In the genomic region with DNA sequence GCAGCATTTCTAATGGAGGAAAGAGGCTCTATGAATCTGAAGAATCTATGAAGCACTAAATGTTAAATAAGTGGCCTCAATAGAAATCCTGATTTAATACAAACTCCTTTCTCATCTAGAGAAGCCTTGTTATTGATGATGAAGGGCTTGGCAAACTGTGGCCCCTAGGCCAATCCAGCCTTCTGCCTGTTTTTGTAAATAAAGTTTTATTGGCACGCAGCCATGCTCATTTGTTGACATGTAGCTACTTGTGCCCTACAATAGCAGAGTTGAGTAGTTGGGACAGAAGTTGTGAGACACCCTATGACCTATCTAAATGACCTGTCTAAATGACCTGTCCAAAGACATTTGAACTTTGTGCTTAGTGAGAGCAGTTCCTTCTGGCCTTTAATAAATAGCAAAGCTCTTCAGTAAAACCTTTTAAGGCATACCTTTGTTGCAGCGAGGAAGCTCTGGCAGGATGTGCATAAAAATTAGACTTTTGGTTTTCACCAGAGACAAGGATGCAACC, we compare ENCODE assay signal across 19 cellular contexts.
A peak's percentile ranks its signal among the peaks of the same experiment; 100 is the strongest.
DNase-seq lines count a peak whose midpoint lies in the region; ATAC-seq and TF ChIP-seq lines count a peak whose summit lies in the region.
"Had no signal": no experiment of that assay in that cellular context is flagged by ENCODE, and none has a peak within 500 bp of the region (broad histone marks: within the 10 kb centered on the region; RNA-seq: fewer than 3 reads in every experiment).

No MANE protein-coding gene starts in this region.

- 66% methylated on average over 2 of the region's 2 CpGs for WGBS in liver
- WGBS in psoas muscle, 3 donors: 91 to 95% (median 92%) methylated on average over 2 of the region's 2 CpGs
- WGBS in thyroid gland, 2 donors: 91 to 96% methylated on average over 2 of the region's 2 CpGs

- no peaks in the 10 kb centered on the region for H3K9me3 Mint-ChIP-seq in type B pancreatic cell
- H3K9me3 Mint-ChIP-seq: CD8-positive, alpha-beta T cell had no signal

- no peaks in the 10 kb centered on the region for H3K27me3 Mint-ChIP-seq in type B pancreatic cell
- H3K27me3 Mint-ChIP-seq: CD4-positive, CD25-positive, alpha-beta regulatory T cell had no signal

- H3K9me3 ChIP-seq in liver (ENCODE audit: control insufficient read depth in 4 of 4, low read length in 3 of 4) (no peaks in the 10 kb centered on the region), psoas muscle (no peaks in the 10 kb centered on the region), thyroid gland (no peaks in the 10 kb centered on the region)
- H3K9me3 ChIP-seq: BLaER1, Caco-2, HAP-1 had no signal

- no peaks in the 10 kb centered on the region for H3K36me3 Mint-ChIP-seq in type B pancreatic cell
- H3K36me3 Mint-ChIP-seq: CD4-positive, CD25-positive, alpha-beta regulatory T cell; CD8-positive, alpha-beta T cell had no signal

- ATAC-seq in psoas muscle: no peak
- ATAC-seq: CD8-positive, alpha-beta T cell had no signal

- no peak for TF ChIP-seq RAD21 in liver (IDR thresholded peaks at IDR 0.05)

- no peak overlapping the region for H3K27ac ChIP-seq in liver (ENCODE audit: low read depth in 1 of 2, low read length in 2 of 2)
- H3K27ac ChIP-seq in psoas muscle: no peak overlapping the region
- no peak overlapping the region for H3K27ac ChIP-seq in thyroid gland
- H3K27ac ChIP-seq: 22Rv1, BLaER1, C4-2B had no signal

- H3K27me3 ChIP-seq in liver (ENCODE audit: control insufficient read depth in 4 of 4, insufficient read depth in 4 of 4, low read length in 3 of 4) (no peaks in the 10 kb centered on the region), psoas muscle (ENCODE audit: insufficient read depth in 3 of 3, low read length in 2 of 3) (no peaks in the 10 kb centered on the region), thyroid gland (no peaks in the 10 kb centered on the region)
- H3K27me3 ChIP-seq: BLaER1 had no signal

- H3K36me3 ChIP-seq in liver (ENCODE audit: control insufficient read depth in 4 of 4, insufficient read depth in 3 of 4, low read depth in 1 of 4, low read length in 3 of 4) (no peaks in the 10 kb centered on the region), psoas muscle (ENCODE audit: insufficient read depth in 1 of 2, low read depth in 1 of 2) (no peaks in the 10 kb centered on the region), thyroid gland (no peaks in the 10 kb centered on the region)
- H3K36me3 ChIP-seq: BLaER1, HAP-1 had no signal

- peak; percentile 7 for DNase-seq in NCI-H510A treated with DMSO at 0.1 percent for 48 hours (lab: John Stamatoyannopoulos, UW)
- no peak for DNase-seq in NCI-H510A (lab: John Stamatoyannopoulos, UW)
- DNase-seq in dedifferentiated amniotic fluid mesenchymal stem cell (ENCODE audit: extremely low spot score): peak; percentile 11
- no peak for DNase-seq in psoas muscle
- DNase-seq in thyroid gland: no peak
- no peak for DNase-seq in type B pancreatic cell (ENCODE audit: extremely low spot score, unreplicated experiment)
- DNase-seq: Caco-2; CD4-positive, CD25-positive, alpha-beta regulatory T cell; CD8-positive, alpha-beta T cell; DMS153; DND-41; GOT3; HFFc6 had no signal

- intact Hi-C loops in psoas muscle (cut with DNase I) (no loop called here), thyroid gland (cut with DNase I) (no loop called here)

- H3K4me3 ChIP-seq in liver (ENCODE audit: low read depth in 1 of 3, low read length in 3 of 3) (no peak overlapping the region), psoas muscle (no peak overlapping the region), thyroid gland (replicated peaks in 1 of 3) (no peak overlapping the region)
- H3K4me3 ChIP-seq: BLaER1, HAP-1 had no signal

- TF ChIP-seq CTCF in liver (IDR thresholded peaks at IDR 0.05; ENCODE audit: low read depth, low read length, missing input control) (no peak), psoas muscle (IDR thresholded peaks at IDR 0.05) (no peak), thyroid gland (IDR thresholded peaks at IDR 0.05) (no peak), type B pancreatic cell (conservative IDR thresholded peaks at IDR 0.05) (no peak)

- H3K9ac ChIP-seq in liver (ENCODE audit: low read depth in 1 of 2, low read length in 2 of 2): no peak overlapping the region
- H3K9ac ChIP-seq: BLaER1 had no signal

- H3K27ac Mint-ChIP-seq in type B pancreatic cell: no peak overlapping the region
- H3K27ac Mint-ChIP-seq: B cell; CD4-positive, CD25-positive, alpha-beta regulatory T cell; CD8-positive, alpha-beta T cell; HFFc6 had no signal

- peaks cover 12% of the 10 kb centered on the region for H3K4me1 Mint-ChIP-seq in type B pancreatic cell (ENCODE audit: unreplicated experiment)
- H3K4me1 Mint-ChIP-seq: B cell; CD4-positive, CD25-positive, alpha-beta regulatory T cell had no signal

- H3K4me1 ChIP-seq in liver (ENCODE audit: control insufficient read depth in 4 of 4, insufficient read depth in 4 of 4, low read length in 3 of 4) (peaks cover 0 to 8% (median 5%) of the 10 kb centered on the region in 4 donors), psoas muscle (no peaks in the 10 kb centered on the region), thyroid gland (no peaks in the 10 kb centered on the region)
- H3K4me1 ChIP-seq: Caco-2, HAP-1 had no signal

- H3K4me3 Mint-ChIP-seq in type B pancreatic cell: no peak overlapping the region
- H3K4me3 Mint-ChIP-seq: B cell; CD4-positive, CD25-positive, alpha-beta regulatory T cell; CD8-positive, alpha-beta T cell; HFFc6 had no signal

- TF ChIP-seq POLR2A in thyroid gland (IDR thresholded peaks at IDR 0.05): no peak

TF ChIP-seq in liver, 16 proteins besides CTCF, POLR2A, EP300 and RAD21:
- no peak for TF ChIP-seq FOXA1 (IDR thresholded peaks at IDR 0.05)
- TF ChIP-seq HNF4A (conservative IDR thresholded peaks at IDR 0.05): peak; percentile 48 to 49
- TF ChIP-seq RXRA (IDR thresholded peaks at IDR 0.05): peak; percentile 60 to 74
TF ChIP-seq in liver: peak in this region for 2.

Comparison
In these comparisons a context has a peak if more than half of its experiments do, and no peak if none do; other contexts are left out.
1. DNase-seq: peak in NCI-H510A treated with DMSO at 0.1 percent for 48 hours (single experiment) and dedifferentiated amniotic fluid mesenchymal stem cell (single experiment); none in NCI-H510A (single experiment), psoas muscle (0 of 2), thyroid gland (0 of 2) and type B pancreatic cell (single experiment).